Comparison of ENCODE assay signal across 1 cellular context in the genomic region with DNA sequence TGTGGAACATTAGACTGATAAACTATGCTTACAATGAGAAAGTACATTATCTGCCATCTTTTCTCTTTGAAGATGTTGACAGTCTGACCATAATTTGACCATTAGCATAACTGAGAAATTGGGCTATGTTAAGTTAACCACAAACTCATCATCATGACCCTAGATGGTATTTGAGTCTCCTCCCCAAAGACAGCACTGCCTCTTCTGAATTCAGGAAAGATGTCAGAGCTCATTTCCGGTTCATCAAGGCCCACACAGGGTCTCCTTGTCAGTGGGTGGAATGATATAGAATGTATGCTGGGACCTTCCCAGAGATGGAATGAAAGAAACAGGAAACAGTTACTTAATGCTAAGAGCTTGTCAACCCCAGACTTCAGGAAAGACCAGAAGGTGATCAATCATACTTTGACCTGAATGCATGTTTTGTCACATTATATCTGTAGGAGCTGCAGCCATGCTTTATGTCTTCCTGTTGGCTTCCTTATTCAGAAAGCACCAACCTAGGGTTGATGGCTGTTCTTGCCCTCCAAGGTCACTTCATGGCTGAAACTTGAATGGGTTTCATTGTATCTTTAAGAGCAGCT.
TF ChIP-seq lines count a peak whose summit lies in the region.

No MANE protein-coding gene starts in this region.

TF ChIP-seq in WTC11, 78 proteins besides CTCF, POLR2A, EP300 and RAD21 (continued from another document):
- TF ChIP-seq, protein P1, sequence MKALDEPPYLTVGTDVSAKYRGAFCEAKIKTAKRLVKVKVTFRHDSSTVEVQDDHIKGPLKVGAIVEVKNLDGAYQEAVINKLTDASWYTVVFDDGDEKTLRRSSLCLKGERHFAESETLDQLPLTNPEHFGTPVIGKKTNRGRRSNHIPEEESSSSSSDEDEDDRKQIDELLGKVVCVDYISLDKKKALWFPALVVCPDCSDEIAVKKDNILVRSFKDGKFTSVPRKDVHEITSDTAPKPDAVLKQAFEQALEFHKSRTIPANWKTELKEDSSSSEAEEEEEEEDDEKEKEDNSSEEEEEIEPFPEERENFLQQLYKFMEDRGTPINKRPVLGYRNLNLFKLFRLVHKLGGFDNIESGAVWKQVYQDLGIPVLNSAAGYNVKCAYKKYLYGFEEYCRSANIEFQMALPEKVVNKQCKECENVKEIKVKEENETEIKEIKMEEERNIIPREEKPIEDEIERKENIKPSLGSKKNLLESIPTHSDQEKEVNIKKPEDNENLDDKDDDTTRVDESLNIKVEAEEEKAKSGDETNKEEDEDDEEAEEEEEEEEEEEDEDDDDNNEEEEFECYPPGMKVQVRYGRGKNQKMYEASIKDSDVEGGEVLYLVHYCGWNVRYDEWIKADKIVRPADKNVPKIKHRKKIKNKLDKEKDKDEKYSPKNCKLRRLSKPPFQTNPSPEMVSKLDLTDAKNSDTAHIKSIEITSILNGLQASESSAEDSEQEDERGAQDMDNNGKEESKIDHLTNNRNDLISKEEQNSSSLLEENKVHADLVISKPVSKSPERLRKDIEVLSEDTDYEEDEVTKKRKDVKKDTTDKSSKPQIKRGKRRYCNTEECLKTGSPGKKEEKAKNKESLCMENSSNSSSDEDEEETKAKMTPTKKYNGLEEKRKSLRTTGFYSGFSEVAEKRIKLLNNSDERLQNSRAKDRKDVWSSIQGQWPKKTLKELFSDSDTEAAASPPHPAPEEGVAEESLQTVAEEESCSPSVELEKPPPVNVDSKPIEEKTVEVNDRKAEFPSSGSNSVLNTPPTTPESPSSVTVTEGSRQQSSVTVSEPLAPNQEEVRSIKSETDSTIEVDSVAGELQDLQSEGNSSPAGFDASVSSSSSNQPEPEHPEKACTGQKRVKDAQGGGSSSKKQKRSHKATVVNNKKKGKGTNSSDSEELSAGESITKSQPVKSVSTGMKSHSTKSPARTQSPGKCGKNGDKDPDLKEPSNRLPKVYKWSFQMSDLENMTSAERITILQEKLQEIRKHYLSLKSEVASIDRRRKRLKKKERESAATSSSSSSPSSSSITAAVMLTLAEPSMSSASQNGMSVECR (CRISPR knock-in tag; IDR thresholded peaks at IDR 0.05; ENCODE audit: borderline replicate concordance), result no peak
- TF ChIP-seq GABPB1 (CRISPR knock-in tag; IDR thresholded peaks at IDR 0.05) (no peak), NFATC4 (CRISPR knock-in tag; IDR thresholded peaks at IDR 0.05) (no peak), SMAD4 (CRISPR knock-in tag; IDR thresholded peaks at IDR 0.05) (no peak), ZNF138 (CRISPR knock-in tag; conservative IDR thresholded peaks at IDR 0.05) (no peak), JAZF1 (CRISPR knock-in tag; IDR thresholded peaks at IDR 0.05) (no peak)
- TF ChIP-seq, protein P2, sequence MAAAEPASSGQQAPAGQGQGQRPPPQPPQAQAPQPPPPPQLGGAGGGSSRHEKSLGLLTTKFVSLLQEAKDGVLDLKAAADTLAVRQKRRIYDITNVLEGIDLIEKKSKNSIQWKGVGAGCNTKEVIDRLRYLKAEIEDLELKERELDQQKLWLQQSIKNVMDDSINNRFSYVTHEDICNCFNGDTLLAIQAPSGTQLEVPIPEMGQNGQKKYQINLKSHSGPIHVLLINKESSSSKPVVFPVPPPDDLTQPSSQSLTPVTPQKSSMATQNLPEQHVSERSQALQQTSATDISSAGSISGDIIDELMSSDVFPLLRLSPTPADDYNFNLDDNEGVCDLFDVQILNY (CRISPR knock-in tag; IDR thresholded peaks at IDR 0.05), result no peak
- TF ChIP-seq, protein P3, sequence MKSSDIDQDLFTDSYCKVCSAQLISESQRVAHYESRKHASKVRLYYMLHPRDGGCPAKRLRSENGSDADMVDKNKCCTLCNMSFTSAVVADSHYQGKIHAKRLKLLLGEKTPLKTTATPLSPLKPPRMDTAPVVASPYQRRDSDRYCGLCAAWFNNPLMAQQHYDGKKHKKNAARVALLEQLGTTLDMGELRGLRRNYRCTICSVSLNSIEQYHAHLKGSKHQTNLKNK (CRISPR knock-in tag; IDR thresholded peaks at IDR 0.05), result no peak
- TF ChIP-seq, protein P4, sequence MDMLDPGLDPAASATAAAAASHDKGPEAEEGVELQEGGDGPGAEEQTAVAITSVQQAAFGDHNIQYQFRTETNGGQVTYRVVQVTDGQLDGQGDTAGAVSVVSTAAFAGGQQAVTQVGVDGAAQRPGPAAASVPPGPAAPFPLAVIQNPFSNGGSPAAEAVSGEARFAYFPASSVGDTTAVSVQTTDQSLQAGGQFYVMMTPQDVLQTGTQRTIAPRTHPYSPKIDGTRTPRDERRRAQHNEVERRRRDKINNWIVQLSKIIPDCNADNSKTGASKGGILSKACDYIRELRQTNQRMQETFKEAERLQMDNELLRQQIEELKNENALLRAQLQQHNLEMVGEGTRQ (CRISPR knock-in tag; IDR thresholded peaks at IDR 0.05), result no peak
- TF ChIP-seq, protein P5, sequence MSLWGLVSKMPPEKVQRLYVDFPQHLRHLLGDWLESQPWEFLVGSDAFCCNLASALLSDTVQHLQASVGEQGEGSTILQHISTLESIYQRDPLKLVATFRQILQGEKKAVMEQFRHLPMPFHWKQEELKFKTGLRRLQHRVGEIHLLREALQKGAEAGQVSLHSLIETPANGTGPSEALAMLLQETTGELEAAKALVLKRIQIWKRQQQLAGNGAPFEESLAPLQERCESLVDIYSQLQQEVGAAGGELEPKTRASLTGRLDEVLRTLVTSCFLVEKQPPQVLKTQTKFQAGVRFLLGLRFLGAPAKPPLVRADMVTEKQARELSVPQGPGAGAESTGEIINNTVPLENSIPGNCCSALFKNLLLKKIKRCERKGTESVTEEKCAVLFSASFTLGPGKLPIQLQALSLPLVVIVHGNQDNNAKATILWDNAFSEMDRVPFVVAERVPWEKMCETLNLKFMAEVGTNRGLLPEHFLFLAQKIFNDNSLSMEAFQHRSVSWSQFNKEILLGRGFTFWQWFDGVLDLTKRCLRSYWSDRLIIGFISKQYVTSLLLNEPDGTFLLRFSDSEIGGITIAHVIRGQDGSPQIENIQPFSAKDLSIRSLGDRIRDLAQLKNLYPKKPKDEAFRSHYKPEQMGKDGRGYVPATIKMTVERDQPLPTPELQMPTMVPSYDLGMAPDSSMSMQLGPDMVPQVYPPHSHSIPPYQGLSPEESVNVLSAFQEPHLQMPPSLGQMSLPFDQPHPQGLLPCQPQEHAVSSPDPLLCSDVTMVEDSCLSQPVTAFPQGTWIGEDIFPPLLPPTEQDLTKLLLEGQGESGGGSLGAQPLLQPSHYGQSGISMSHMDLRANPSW (CRISPR knock-in tag; conservative IDR thresholded peaks at IDR 0.05; ENCODE audit: low read depth), result no peak
TF ChIP-seq in WTC11: peak in this region for 0.
